Comparison of ENCODE assay signal across 20 cellular contexts in genomic region chr16:50802958-50803357, GRCh38.
DNase-seq lines count a peak whose midpoint lies in the region; ATAC-seq and TF ChIP-seq lines count a peak whose summit lies in the region.
"Had no signal": no experiment of that assay in that cellular context is flagged by ENCODE, and none has a peak within 500 bp of the region (broad histone marks: within the 10 kb centered on the region; RNA-seq: fewer than 3 reads in every experiment).

No MANE protein-coding gene starts in this region.

- H3K27me3 Mint-ChIP-seq in activated T-cell treated with anti-CD3 and anti-CD28 coated beads, Interleukin-2, amount 50 U/mL, for 24 hours = no peaks in the 10 kb centered on the region
- no peaks in the 10 kb centered on the region for H3K27me3 Mint-ChIP-seq in activated T-cell treated with anti-CD3 and anti-CD28 coated beads, Interleukin-2, amount 50 U/mL, for 72 hours (ENCODE audit: low read depth)
- no peaks in the 10 kb centered on the region for H3K27me3 Mint-ChIP-seq in CD4-positive, alpha-beta memory T cell
- H3K27me3 Mint-ChIP-seq in IgD-negative memory B cell (no peaks in the 10 kb centered on the region), endodermal cell (ENCODE audit: insufficient read depth) (no peaks in the 10 kb centered on the region)

- TF ChIP-seq CTCF in endodermal cell (conservative IDR thresholded peaks at IDR 0.05) = no peak

- peak overlapping the region; percentile 62 for H3K27ac Mint-ChIP-seq in activated T-cell treated with anti-CD3 and anti-CD28 coated beads, Interleukin-2, amount 50 U/mL, for 24 hours
- no peak overlapping the region for H3K27ac Mint-ChIP-seq in activated T-cell treated with anti-CD3 and anti-CD28 coated beads, Interleukin-2, amount 50 U/mL, for 72 hours
- peak overlapping the region in 6 of 7 donors; percentile 31 to 74 (median 53) for H3K27ac Mint-ChIP-seq in CD4-positive, alpha-beta memory T cell
- H3K27ac Mint-ChIP-seq in IgD-negative memory B cell (peak overlapping the region in 2 of 3 donors; percentile 73 to 81), endodermal cell (peak overlapping the region; percentile 40)

- WGBS in endodermal cell (ENCODE audit: insufficient coverage in 1 of 2, insufficient read length in 1 of 2), 2 experiments = 85 to 88% methylated on average over 8 of the region's 8 CpGs
- WGBS in right cardiac atrium = 64% methylated on average over 8 of the region's 8 CpGs

- no peak for DNase-seq in activated T-cell treated with anti-CD3 and anti-CD28 coated beads, Interleukin-2, amount 50 U/mL, for 24 hours
- DNase-seq in activated T-cell treated with anti-CD3 and anti-CD28 coated beads, Interleukin-2, amount 50 U/mL, for 72 hours = no peak
- no peak for DNase-seq in CD4-positive, alpha-beta memory T cell
- peak; percentile 72 for DNase-seq in endodermal cell
- no peak for DNase-seq in NCI-H2171 (lab: John Stamatoyannopoulos, UW)
- no peak for DNase-seq in NCI-H187 (lab: John Stamatoyannopoulos, UW)
- no peak for DNase-seq in right cardiac atrium
- DNase-seq: C1 segment of cervical spinal cord, COR-L47, DMS 273 treated with DMSO at 0.1 percent for 48 hours, DND-41, Karpas-422, NCI-H1048, NCI-H146, NCI-H2081, NCI-H510A, NCI-H774, OCI-M1, Right ventricle myocardium superior had no signal

- H3K4me1 Mint-ChIP-seq in activated T-cell treated with anti-CD3 and anti-CD28 coated beads, Interleukin-2, amount 50 U/mL, for 24 hours (ENCODE audit: low read depth) = peaks cover 14% of the 10 kb centered on the region
- peaks cover 14% of the 10 kb centered on the region for H3K4me1 Mint-ChIP-seq in activated T-cell treated with anti-CD3 and anti-CD28 coated beads, Interleukin-2, amount 50 U/mL, for 72 hours (ENCODE audit: low read depth)
- peaks cover 10 to 22% (median 16%) of the 10 kb centered on the region in 4 donors for H3K4me1 Mint-ChIP-seq in CD4-positive, alpha-beta memory T cell
- H3K4me1 Mint-ChIP-seq in IgD-negative memory B cell = peaks cover 3 to 9% (median 8%) of the 10 kb centered on the region in 3 donors
- peaks cover 33% of the 10 kb centered on the region for H3K4me1 Mint-ChIP-seq in endodermal cell

- peaks cover 1% of the 10 kb centered on the region for H3K36me3 ChIP-seq in CD4-positive, alpha-beta memory T cell (ENCODE audit: insufficient read depth, low read length)
- H3K36me3 ChIP-seq in endodermal cell (ENCODE audit: control insufficient read depth, insufficient read depth, low read length) = no peaks in the 10 kb centered on the region

- no peak overlapping the region for H3K27ac ChIP-seq in CD4-positive, alpha-beta memory T cell (ENCODE audit: low read depth, low read length)
- H3K27ac ChIP-seq in endodermal cell (ENCODE audit: low read depth, low read length) = no peak overlapping the region
- no peak overlapping the region for H3K27ac ChIP-seq in right cardiac atrium (ENCODE audit: low read length)

- ATAC-seq in activated T-cell treated with anti-CD3 and anti-CD28 coated beads, Interleukin-2, amount 50 U/mL, for 72 hours (replicated peaks in 1 of 2) = no peak
- no peak for ATAC-seq in right cardiac atrium

- H3K36me3 Mint-ChIP-seq in activated T-cell treated with anti-CD3 and anti-CD28 coated beads, Interleukin-2, amount 50 U/mL, for 24 hours (ENCODE audit: low read depth) = peaks cover 31% of the 10 kb centered on the region
- peaks cover 2% of the 10 kb centered on the region in 2 donors for H3K36me3 Mint-ChIP-seq in activated T-cell treated with anti-CD3 and anti-CD28 coated beads, Interleukin-2, amount 50 U/mL, for 72 hours (ENCODE audit: insufficient read depth in 2 of 2)
- H3K36me3 Mint-ChIP-seq in CD4-positive, alpha-beta memory T cell = peaks cover 16 to 33% of the 10 kb centered on the region in 2 donors
- H3K36me3 Mint-ChIP-seq in IgD-negative memory B cell (peaks cover 4% of the 10 kb centered on the region), endodermal cell (ENCODE audit: low read depth) (no peaks in the 10 kb centered on the region)

- H3K9me3 Mint-ChIP-seq in activated T-cell treated with anti-CD3 and anti-CD28 coated beads, Interleukin-2, amount 50 U/mL, for 24 hours = no peaks in the 10 kb centered on the region
- no peaks in the 10 kb centered on the region for H3K9me3 Mint-ChIP-seq in activated T-cell treated with anti-CD3 and anti-CD28 coated beads, Interleukin-2, amount 50 U/mL, for 72 hours
- no peaks in the 10 kb centered on the region for H3K9me3 Mint-ChIP-seq in CD4-positive, alpha-beta memory T cell
- peaks cover 0 to 4% (median 3%) of the 10 kb centered on the region in 3 donors for H3K9me3 Mint-ChIP-seq in IgD-negative memory B cell
- H3K9me3 Mint-ChIP-seq in endodermal cell = no peaks in the 10 kb centered on the region

- no peak overlapping the region for H3K4me3 ChIP-seq in CD4-positive, alpha-beta memory T cell (ENCODE audit: low read length in 2 of 2)
- H3K4me3 ChIP-seq in endodermal cell (ENCODE audit: low read length) = no peak overlapping the region
- H3K4me3 ChIP-seq in right cardiac atrium (ENCODE audit: low read length) = no peak overlapping the region

- H3K27me3 ChIP-seq in CD4-positive, alpha-beta memory T cell (ENCODE audit: insufficient read depth, low read length) = no peaks in the 10 kb centered on the region
- H3K27me3 ChIP-seq in endodermal cell (ENCODE audit: control insufficient read depth, insufficient read depth, low read length, poor library complexity, severe bottlenecking) (no peaks in the 10 kb centered on the region), right cardiac atrium (ENCODE audit: control insufficient read depth, insufficient read depth) (no peaks in the 10 kb centered on the region)

- H3K9me3 ChIP-seq in CD4-positive, alpha-beta memory T cell (ENCODE audit: control insufficient read depth in 1 of 2, low read length in 2 of 2) = no peaks in the 10 kb centered on the region
- H3K9me3 ChIP-seq in endodermal cell (ENCODE audit: control insufficient read depth, low read length) (no peaks in the 10 kb centered on the region), right cardiac atrium (ENCODE audit: control insufficient read depth, low read length) (no peaks in the 10 kb centered on the region)

- POLR2A ChIA-PET in CD4-positive, alpha-beta memory T cell (lab: Charles Lee; ENCODE audit: partially characterized antibody) = interaction anchor here (0.8 to 1.8 kb wide), 3 partner anchors 17 to 138 kb away, joined by 3 to 7 read pairs (median 3); no protein-coding TSS in a partner anchor

- peaks cover 8% of the 10 kb centered on the region for H3K4me1 ChIP-seq in CD4-positive, alpha-beta memory T cell (ENCODE audit: insufficient read depth, low read length)
- H3K4me1 ChIP-seq in endodermal cell (ENCODE audit: control insufficient read depth, insufficient read depth, low read length) (no peaks in the 10 kb centered on the region), right cardiac atrium (ENCODE audit: control insufficient read depth, insufficient read depth, low read length) (no peaks in the 10 kb centered on the region)

- H3K9ac ChIP-seq in endodermal cell (ENCODE audit: extremely low read depth, low read length, poor library complexity, severe bottlenecking) = no peak overlapping the region

- CTCF ChIA-PET in CD4-positive, alpha-beta memory T cell (lab: Charles Lee; ENCODE audit: partially characterized antibody) = interaction anchor here (1.4 to 13.4 kb wide), 5 partner anchors 17 to 476 kb away, joined by 3 to 458 read pairs (median 4); partner anchors contain the start of gene SNX20

- intact Hi-C loops in CD4-positive, alpha-beta memory T cell (cut with micrococcal nuclease) = loop anchor here (10.0 kb wide), 1 partner anchor 948 kb away; the partner anchor contains the start of gene ZNF423
- intact Hi-C loops in right cardiac atrium (cut with DNase I) = loop anchor here in 2 of 4 donors (10.0 kb wide), 2 partner anchors 118 to 128 kb away; partner anchors contain the start of gene SNX20 (in 1 of the 2)

- no peak overlapping the region for H3K4me3 Mint-ChIP-seq in activated T-cell treated with anti-CD3 and anti-CD28 coated beads, Interleukin-2, amount 50 U/mL, for 24 hours
- no peak overlapping the region for H3K4me3 Mint-ChIP-seq in activated T-cell treated with anti-CD3 and anti-CD28 coated beads, Interleukin-2, amount 50 U/mL, for 72 hours
- H3K4me3 Mint-ChIP-seq in CD4-positive, alpha-beta memory T cell = no peak overlapping the region
- H3K4me3 Mint-ChIP-seq in IgD-negative memory B cell (no peak overlapping the region), endodermal cell (no peak overlapping the region)
